Comparison of ENCODE assay signal across 12 cellular contexts in the genomic region with DNA sequence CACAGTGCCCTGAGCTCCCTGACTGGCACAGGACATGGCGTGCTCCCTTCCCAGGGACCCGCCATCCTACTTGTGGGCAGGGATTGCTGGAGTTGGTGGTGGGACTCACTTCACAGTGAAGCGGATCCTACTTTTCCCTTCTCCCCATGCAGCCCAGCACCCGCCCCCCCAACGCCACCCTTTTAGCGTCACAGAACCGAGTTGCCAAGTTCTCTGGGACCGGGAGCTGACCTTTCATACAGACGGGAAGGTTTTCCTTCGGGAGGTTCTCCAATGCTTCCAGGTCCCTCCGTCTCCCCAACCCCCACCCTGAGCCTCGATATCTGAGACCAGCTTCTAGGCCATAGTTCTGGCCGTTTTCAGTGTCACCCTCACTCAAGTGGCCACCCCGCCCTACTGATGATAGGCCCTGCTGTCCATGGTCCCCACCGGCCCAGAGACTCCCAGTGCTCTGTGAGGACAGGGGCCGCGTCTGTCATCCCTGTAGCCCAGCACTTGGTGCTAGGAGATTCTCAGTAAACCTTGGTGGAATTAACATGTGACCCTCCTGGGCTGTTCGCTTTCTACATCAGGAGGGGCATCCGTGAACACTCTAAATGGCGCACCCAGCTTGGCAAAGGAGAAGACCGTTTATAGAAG. TPM values are rescaled to one million over a fixed set of nuclear protein-coding genes. Genes with fewer than 3 reads are reported as not detected.
DNase-seq lines count a peak whose midpoint lies in the region; ATAC-seq, FAIRE-seq and TF ChIP-seq lines count a peak whose summit lies in the region.
"Had no signal": no experiment of that assay in that cellular context is flagged by ENCODE, and none has a peak within 500 bp of the region (broad histone marks: within the 10 kb centered on the region; RNA-seq: fewer than 3 reads in every experiment).

No MANE protein-coding gene starts in this region.

- H3K9me3 Mint-ChIP-seq in activated naive CD4-positive, alpha-beta T cell treated with anti-CD3 and anti-CD28 coated beads, Interleukin-2, amount 10 ng/mL, durations not matched to agents 7 days and 5 days = no peaks in the 10 kb centered on the region
- H3K9me3 Mint-ChIP-seq in central memory CD8-positive, alpha-beta T cell = no peaks in the 10 kb centered on the region
- no peaks in the 10 kb centered on the region for H3K9me3 Mint-ChIP-seq in stimulated activated memory B cell treated with anti-CD40 and anti-IgM and Interleukin-4, amounts not matched to agents 10 μg/mL and 1 μg/mL and 100 μg/mL, for 72 hours

- H3K4me3 ChIP-seq in PC-9 (no peak overlapping the region), pancreas (no peak overlapping the region)

- CTCF ChIA-PET in activated naive CD4-positive, alpha-beta T cell treated with anti-CD3 and anti-CD28 coated beads, Interleukin-2, amount 10 ng/mL, durations not matched to agents 7 days and 5 days (lab: Charles Lee) = interaction anchor here (0.7 to 1.8 kb wide), 12 partner anchors 10 to 215 kb away, joined by 3 to 9 read pairs (median 4); no protein-coding TSS in a partner anchor
- CTCF ChIA-PET in PC-9 (lab: Charles Lee) = interaction anchor here (1.3 kb wide), 1 partner anchor 19 kb away, joined by 4 read pairs; no protein-coding TSS in a partner anchor

- no peak for FAIRE-seq in pancreas (lab: Jason Lieb, UNC)
- FAIRE-seq: endometrium, keratinocyte had no signal

- H3K9me3 ChIP-seq in PC-9 (ENCODE audit: insufficient read depth, low read depth) (no peaks in the 10 kb centered on the region), pancreas (no peaks in the 10 kb centered on the region)
- H3K9me3 ChIP-seq: gastroesophageal sphincter had no signal

- peaks cover 28% of the 10 kb centered on the region for H3K4me1 Mint-ChIP-seq in activated naive CD4-positive, alpha-beta T cell treated with anti-CD3 and anti-CD28 coated beads, Interleukin-2, amount 10 ng/mL, durations not matched to agents 7 days and 5 days
- H3K4me1 Mint-ChIP-seq in central memory CD8-positive, alpha-beta T cell = peaks cover 14% of the 10 kb centered on the region
- H3K4me1 Mint-ChIP-seq in stimulated activated memory B cell treated with anti-CD40 and anti-IgM and Interleukin-4, amounts not matched to agents 10 μg/mL and 1 μg/mL and 100 μg/mL, for 72 hours = peaks cover 25% of the 10 kb centered on the region

- no peak overlapping the region for H2AFZ ChIP-seq in PC-9

- DNase-seq in activated naive CD4-positive, alpha-beta T cell treated with anti-CD3 and anti-CD28 coated beads, Interleukin-2, amount 10 ng/mL, durations not matched to agents 7 days and 5 days = no peak
- DNase-seq in activated naive CD4-positive, alpha-beta T cell (lab: John Stamatoyannopoulos, UW) = no peak
- DNase-seq in PC-9 (no peak), pancreas (no peak)
- DNase-seq in central memory CD8-positive, alpha-beta T cell (ENCODE audit: low spot score in 2 of 2) = no peak
- DNase-seq: NCI-H748 treated with DMSO at 0.1 percent for 48 hours had no signal

- H3K36me3 Mint-ChIP-seq in activated naive CD4-positive, alpha-beta T cell treated with anti-CD3 and anti-CD28 coated beads, Interleukin-2, amount 10 ng/mL, durations not matched to agents 7 days and 5 days = peaks cover 3% of the 10 kb centered on the region
- H3K36me3 Mint-ChIP-seq in central memory CD8-positive, alpha-beta T cell (ENCODE audit: insufficient read depth) = peaks cover 4% of the 10 kb centered on the region
- H3K36me3 Mint-ChIP-seq in stimulated activated memory B cell treated with anti-CD40 and anti-IgM and Interleukin-4, amounts not matched to agents 10 μg/mL and 1 μg/mL and 100 μg/mL, for 72 hours = no peaks in the 10 kb centered on the region

- peaks cover 16% of the 10 kb centered on the region for H3K4me1 ChIP-seq in PC-9 (replicated peaks; ENCODE audit: insufficient read depth)
- H3K4me1 ChIP-seq in pancreas = no peaks in the 10 kb centered on the region

- no peak for ATAC-seq in central memory CD8-positive, alpha-beta T cell (replicated peaks; ENCODE audit: extremely low read depth, poor library complexity, severe bottlenecking)
- no peak for ATAC-seq in stimulated activated memory B cell treated with anti-CD40 and anti-IgM and Interleukin-4, amounts not matched to agents 10 μg/mL and 1 μg/mL and 100 μg/mL, for 72 hours
- ATAC-seq in GM21381 (IDR thresholded peaks at IDR 0.05; ENCODE audit: unreplicated experiment) = no peak
- no peak for ATAC-seq in HG02938 (IDR thresholded peaks at IDR 0.05; ENCODE audit: unreplicated experiment)
- no peak for ATAC-seq in pancreas

- H3K36me3 ChIP-seq in PC-9 (ENCODE audit: low read depth) (no peaks in the 10 kb centered on the region), pancreas (no peaks in the 10 kb centered on the region)
- H3K36me3 ChIP-seq: gastroesophageal sphincter had no signal

- peaks cover 12% of the 10 kb centered on the region; the same call in 1 of the 2 replicates for H3F3A ChIP-seq in PC-9 (ENCODE audit: insufficient read depth, low read depth)

- H3K4me2 ChIP-seq in PC-9 = peak overlapping the region; percentile 74

- H3K27ac ChIP-seq in PC-9 (no peak overlapping the region), pancreas (no peak overlapping the region)

- POLR2A ChIA-PET in PC-9 (lab: Charles Lee; ENCODE audit: unreplicated experiment) = no interaction called here

- H3K27me3 ChIP-seq in PC-9 (ENCODE audit: insufficient read depth, low read depth) (no peaks in the 10 kb centered on the region), pancreas (no peaks in the 10 kb centered on the region)
- H3K27me3 ChIP-seq: gastroesophageal sphincter had no signal

- TF ChIP-seq CTCF in PC-9 (conservative IDR thresholded peaks at IDR 0.05) (no peak), pancreas (IDR thresholded peaks at IDR 0.05) (no peak)

- peaks cover 33% of the 10 kb centered on the region for H3K27me3 Mint-ChIP-seq in activated naive CD4-positive, alpha-beta T cell treated with anti-CD3 and anti-CD28 coated beads, Interleukin-2, amount 10 ng/mL, durations not matched to agents 7 days and 5 days
- H3K27me3 Mint-ChIP-seq in central memory CD8-positive, alpha-beta T cell = no peaks in the 10 kb centered on the region
- H3K27me3 Mint-ChIP-seq in stimulated activated memory B cell treated with anti-CD40 and anti-IgM and Interleukin-4, amounts not matched to agents 10 μg/mL and 1 μg/mL and 100 μg/mL, for 72 hours = no peaks in the 10 kb centered on the region

- H3K27ac Mint-ChIP-seq in activated naive CD4-positive, alpha-beta T cell treated with anti-CD3 and anti-CD28 coated beads, Interleukin-2, amount 10 ng/mL, durations not matched to agents 7 days and 5 days = peak overlapping the region; percentile 49
- H3K27ac Mint-ChIP-seq in central memory CD8-positive, alpha-beta T cell (ENCODE audit: low read depth) = no peak overlapping the region
- H3K27ac Mint-ChIP-seq in stimulated activated memory B cell treated with anti-CD40 and anti-IgM and Interleukin-4, amounts not matched to agents 10 μg/mL and 1 μg/mL and 100 μg/mL, for 72 hours = no peak overlapping the region

- intact Hi-C loops in PC-9 (cut with micrococcal nuclease; ENCODE audit: unreplicated experiment) = no loop called here
- intact Hi-C loops in pancreas (cut with DNase I) = loop anchor here in 1 of 3 donors (10.0 kb wide), 1 partner anchor 181 kb away; no protein-coding TSS in a partner anchor

- H3K79me2 ChIP-seq in PC-9 (ENCODE audit: low read depth) = no peaks in the 10 kb centered on the region

- 88 to 92% methylated on average over 21 of the region's 21 CpGs for whole genome bisulfite sequencing in pancreas, 2 donors

- H3K4me3 Mint-ChIP-seq in activated naive CD4-positive, alpha-beta T cell treated with anti-CD3 and anti-CD28 coated beads, Interleukin-2, amount 10 ng/mL, durations not matched to agents 7 days and 5 days = peak overlapping the region; percentile 85
- peak overlapping the region; percentile 84 for H3K4me3 Mint-ChIP-seq in central memory CD8-positive, alpha-beta T cell
- H3K4me3 Mint-ChIP-seq in stimulated activated memory B cell treated with anti-CD40 and anti-IgM and Interleukin-4, amounts not matched to agents 10 μg/mL and 1 μg/mL and 100 μg/mL, for 72 hours = peak overlapping the region; percentile 84

- BruUV-seq in PC-9 (replicated peaks; lab: Mats Ljungman, UMichigan) = no TSS peak

- no peaks in the 10 kb centered on the region for H4K20me1 ChIP-seq in PC-9 (ENCODE audit: insufficient read depth)

- no peaks in the 10 kb centered on the region for H3K9me2 ChIP-seq in PC-9 (ENCODE audit: insufficient read depth)

RNA-seq across cellular contexts. Expression of a gene that starts 1.6 kb away (rescaled TPM):
- total RNA-seq in PC-9 (2021) = 38.9 and 43.1 TPM in 2 replicates
- 10 to 100 TPM; 13.7 to 30.9 (median 17.5) TPM for total RNA-seq in pancreas
- polyA plus RNA-seq in pancreas = 10 to 100 TPM; 10.3 to 19.1 TPM
